Comparison of ENCODE assay signal across 10 cellular contexts in genomic region chr10:104333728-104334373, GRCh38. TPM values are rescaled to one million over a fixed set of nuclear protein-coding genes. Genes with fewer than 3 reads are reported as not detected.
DNase-seq lines count a peak whose midpoint lies in the region; ATAC-seq and TF ChIP-seq lines count a peak whose summit lies in the region.
"Had no signal": no experiment of that assay in that cellular context is flagged by ENCODE, and none has a peak within 500 bp of the region (broad histone marks: within the 10 kb centered on the region; RNA-seq: fewer than 3 reads in every experiment).

No MANE protein-coding gene starts in this region.

- H3K4me1 ChIP-seq in BLaER1, result peaks cover 80% of the 10 kb centered on the region
- peaks cover 81 to 82% of the 10 kb centered on the region in 2 experiments for H3K4me1 ChIP-seq in neutrophil (ENCODE audit: control insufficient read depth in 1 of 2, insufficient read depth in 1 of 2, low read depth in 1 of 2, low read length in 1 of 2)

- H3K36me3 ChIP-seq in BLaER1 (peaks cover 33% of the 10 kb centered on the region), neutrophil (peaks cover 46% of the 10 kb centered on the region)
- H3K36me3 ChIP-seq: WERI-Rb-1 had no signal

- H3K4me2 ChIP-seq in BLaER1, result peak overlapping the region; percentile 25

- H3K9me3 ChIP-seq in BLaER1, result no peaks in the 10 kb centered on the region
- H3K9me3 ChIP-seq in neutrophil, result no peaks in the 10 kb centered on the region

- DNase-seq in NCI-H510A (lab: John Stamatoyannopoulos, UW) (peak; percentile 61), choroid plexus epithelial cell (ENCODE audit: low read depth) (peak; percentile 28), sciatic nerve (ENCODE audit: low spot score) (no peak)
- DNase-seq: WERI-Rb-1 had no signal

- H3K27ac ChIP-seq in BLaER1, result no peak overlapping the region
- peak overlapping the region; percentile 99 for H3K27ac ChIP-seq in neutrophil

- no peak overlapping the region for H3K9ac ChIP-seq in BLaER1

- no peak for ATAC-seq in activated CD4-positive, CD25-positive, alpha-beta regulatory T cell treated with anti-CD3 and anti-CD28 coated beads, Interleukin-2, amount 50 U/mL, for 24 hours
- ATAC-seq in HG03342 (IDR thresholded peaks at IDR 0.05; ENCODE audit: unreplicated experiment) (no peak), sciatic nerve (no peak), HG03045 (IDR thresholded peaks at IDR 0.05; ENCODE audit: unreplicated experiment) (no peak)

- H3K27me3 ChIP-seq in BLaER1 (no peaks in the 10 kb centered on the region), neutrophil (no peaks in the 10 kb centered on the region)
- H3K27me3 ChIP-seq: dorsolateral prefrontal cortex had no signal

- no peak overlapping the region for H3K4me3 ChIP-seq in BLaER1
- H3K4me3 ChIP-seq in choroid plexus epithelial cell (ENCODE audit: low read depth, low read length), result peak overlapping the region; percentile 25
- H3K4me3 ChIP-seq in neutrophil (ENCODE audit: low read depth in 1 of 2, low read length in 1 of 2), result peak overlapping the region; percentile 88 to 93
- H3K4me3 ChIP-seq: dorsolateral prefrontal cortex had no signal

- H4K20me1 ChIP-seq in BLaER1, result peaks cover 73% of the 10 kb centered on the region

- TF ChIP-seq CTCF in choroid plexus epithelial cell (conservative IDR thresholded peaks at IDR 0.05; ENCODE audit: low read depth, low read length), result no peak
- TF ChIP-seq CTCF in neutrophil (IDR thresholded peaks at IDR 0.05), result no peak

- intact Hi-C loops in sciatic nerve (cut with DNase I), result no loop called here

RNA-seq across cellular contexts. Expression of gene ITPRIP, which starts 4.4 kb away (rescaled TPM):
- total RNA-seq in sciatic nerve, result 24.7 TPM

RNA-seq across cellular contexts. Expression of gene CFAP58, which starts 19.8 kb away (rescaled TPM):
- 0.67 TPM for total RNA-seq in sciatic nerve
